In the genomic region with DNA sequence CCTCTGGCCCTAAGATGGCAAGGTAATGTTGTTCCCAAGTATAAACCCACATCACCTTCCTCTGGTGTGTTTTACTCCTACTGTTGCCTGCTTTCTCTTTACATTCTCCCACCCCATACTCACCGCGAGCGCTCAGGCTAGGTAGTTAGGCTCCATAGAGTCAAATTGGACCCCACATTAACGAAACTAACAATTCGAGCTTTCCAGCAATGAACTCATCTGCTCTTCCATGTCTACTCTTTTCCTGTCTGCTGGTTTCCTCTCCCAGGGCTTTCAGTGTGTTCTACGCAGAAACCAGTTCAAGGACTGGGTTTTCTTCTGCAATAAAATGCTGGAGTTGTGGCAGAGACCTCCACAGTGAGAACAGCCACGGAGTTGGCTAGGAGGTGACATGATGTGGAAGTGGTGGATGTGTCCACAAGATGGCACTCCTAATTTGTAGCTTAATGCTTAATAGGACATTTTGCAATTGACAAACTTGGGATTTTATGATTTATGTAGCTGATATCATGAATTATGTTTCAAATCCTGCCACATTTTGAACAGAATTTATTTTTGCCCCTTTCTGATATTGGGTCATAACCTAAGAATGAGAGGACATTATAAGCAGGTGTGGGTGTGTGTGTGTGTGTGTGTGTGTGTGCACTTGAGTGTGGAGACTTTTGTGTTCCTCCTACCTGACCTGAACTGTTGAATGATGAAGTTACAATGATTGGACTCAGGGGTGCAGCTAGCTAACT, we compare ENCODE assay signal across 1 cellular context.
A peak's percentile ranks its signal among the peaks of the same experiment; 100 is the strongest.
TF ChIP-seq lines count a peak whose summit lies in the region.

No MANE protein-coding gene starts in this region.

TF ChIP-seq in K562, 482 proteins besides CTCF, POLR2A, EP300 and RAD21 (continued from another document):
- TF ChIP-seq, protein P1, sequence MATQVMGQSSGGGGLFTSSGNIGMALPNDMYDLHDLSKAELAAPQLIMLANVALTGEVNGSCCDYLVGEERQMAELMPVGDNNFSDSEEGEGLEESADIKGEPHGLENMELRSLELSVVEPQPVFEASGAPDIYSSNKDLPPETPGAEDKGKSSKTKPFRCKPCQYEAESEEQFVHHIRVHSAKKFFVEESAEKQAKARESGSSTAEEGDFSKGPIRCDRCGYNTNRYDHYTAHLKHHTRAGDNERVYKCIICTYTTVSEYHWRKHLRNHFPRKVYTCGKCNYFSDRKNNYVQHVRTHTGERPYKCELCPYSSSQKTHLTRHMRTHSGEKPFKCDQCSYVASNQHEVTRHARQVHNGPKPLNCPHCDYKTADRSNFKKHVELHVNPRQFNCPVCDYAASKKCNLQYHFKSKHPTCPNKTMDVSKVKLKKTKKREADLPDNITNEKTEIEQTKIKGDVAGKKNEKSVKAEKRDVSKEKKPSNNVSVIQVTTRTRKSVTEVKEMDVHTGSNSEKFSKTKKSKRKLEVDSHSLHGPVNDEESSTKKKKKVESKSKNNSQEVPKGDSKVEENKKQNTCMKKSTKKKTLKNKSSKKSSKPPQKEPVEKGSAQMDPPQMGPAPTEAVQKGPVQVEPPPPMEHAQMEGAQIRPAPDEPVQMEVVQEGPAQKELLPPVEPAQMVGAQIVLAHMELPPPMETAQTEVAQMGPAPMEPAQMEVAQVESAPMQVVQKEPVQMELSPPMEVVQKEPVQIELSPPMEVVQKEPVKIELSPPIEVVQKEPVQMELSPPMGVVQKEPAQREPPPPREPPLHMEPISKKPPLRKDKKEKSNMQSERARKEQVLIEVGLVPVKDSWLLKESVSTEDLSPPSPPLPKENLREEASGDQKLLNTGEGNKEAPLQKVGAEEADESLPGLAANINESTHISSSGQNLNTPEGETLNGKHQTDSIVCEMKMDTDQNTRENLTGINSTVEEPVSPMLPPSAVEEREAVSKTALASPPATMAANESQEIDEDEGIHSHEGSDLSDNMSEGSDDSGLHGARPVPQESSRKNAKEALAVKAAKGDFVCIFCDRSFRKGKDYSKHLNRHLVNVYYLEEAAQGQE (CRISPR knock-in tag; IDR thresholded peaks at IDR 0.05; ENCODE audit: low read depth): no peak
- 0 out of 2 replicates have a peak, but pooled peaks have one; percentile 5 for TF ChIP-seq KLF16 (IDR thresholded peaks at IDR 0.05)
- TF ChIP-seq SIX5 (IDR thresholded peaks at IDR 0.05; ENCODE audit: borderline replicate concordance in 1 of 2, insufficient read depth in 1 of 2, low read depth in 1 of 2, low read length in 2 of 2): no peak
- no peak for TF ChIP-seq RBBP5 (IDR thresholded peaks at IDR 0.05; ENCODE audit: borderline replicate concordance, insufficient read depth, low read length, poor library complexity, severe bottlenecking)
- no peak for TF ChIP-seq HNRNPUL1 (IDR thresholded peaks at IDR 0.05; ENCODE audit: low read length)
- TF ChIP-seq, protein P2, sequence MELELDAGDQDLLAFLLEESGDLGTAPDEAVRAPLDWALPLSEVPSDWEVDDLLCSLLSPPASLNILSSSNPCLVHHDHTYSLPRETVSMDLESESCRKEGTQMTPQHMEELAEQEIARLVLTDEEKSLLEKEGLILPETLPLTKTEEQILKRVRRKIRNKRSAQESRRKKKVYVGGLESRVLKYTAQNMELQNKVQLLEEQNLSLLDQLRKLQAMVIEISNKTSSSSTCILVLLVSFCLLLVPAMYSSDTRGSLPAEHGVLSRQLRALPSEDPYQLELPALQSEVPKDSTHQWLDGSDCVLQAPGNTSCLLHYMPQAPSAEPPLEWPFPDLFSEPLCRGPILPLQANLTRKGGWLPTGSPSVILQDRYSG (tag; conservative IDR thresholded peaks at IDR 0.05; ENCODE audit: low read depth): no peak
- TF ChIP-seq, protein P3, sequence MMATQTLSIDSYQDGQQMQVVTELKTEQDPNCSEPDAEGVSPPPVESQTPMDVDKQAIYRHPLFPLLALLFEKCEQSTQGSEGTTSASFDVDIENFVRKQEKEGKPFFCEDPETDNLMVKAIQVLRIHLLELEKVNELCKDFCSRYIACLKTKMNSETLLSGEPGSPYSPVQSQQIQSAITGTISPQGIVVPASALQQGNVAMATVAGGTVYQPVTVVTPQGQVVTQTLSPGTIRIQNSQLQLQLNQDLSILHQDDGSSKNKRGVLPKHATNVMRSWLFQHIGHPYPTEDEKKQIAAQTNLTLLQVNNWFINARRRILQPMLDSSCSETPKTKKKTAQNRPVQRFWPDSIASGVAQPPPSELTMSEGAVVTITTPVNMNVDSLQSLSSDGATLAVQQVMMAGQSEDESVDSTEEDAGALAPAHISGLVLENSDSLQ (IDR thresholded peaks at IDR 0.05): 0 out of 2 replicates have a peak, but pooled peaks have one; percentile 12
- TF ChIP-seq RCOR1 (IDR thresholded peaks at IDR 0.05; ENCODE audit: borderline replicate concordance in 1 of 2, low read depth in 2 of 2, low read length in 2 of 2): no peak
- TF ChIP-seq POLR2G (IDR thresholded peaks at IDR 0.05; ENCODE audit: low read depth, low read length): no peak
- no peak for TF ChIP-seq FIP1L1 (IDR thresholded peaks at IDR 0.05; ENCODE audit: low read depth, low read length, poor library complexity, severe bottlenecking)
- no peak for TF ChIP-seq NFATC3 (IDR thresholded peaks at IDR 0.05)
- TF ChIP-seq, protein P4, sequence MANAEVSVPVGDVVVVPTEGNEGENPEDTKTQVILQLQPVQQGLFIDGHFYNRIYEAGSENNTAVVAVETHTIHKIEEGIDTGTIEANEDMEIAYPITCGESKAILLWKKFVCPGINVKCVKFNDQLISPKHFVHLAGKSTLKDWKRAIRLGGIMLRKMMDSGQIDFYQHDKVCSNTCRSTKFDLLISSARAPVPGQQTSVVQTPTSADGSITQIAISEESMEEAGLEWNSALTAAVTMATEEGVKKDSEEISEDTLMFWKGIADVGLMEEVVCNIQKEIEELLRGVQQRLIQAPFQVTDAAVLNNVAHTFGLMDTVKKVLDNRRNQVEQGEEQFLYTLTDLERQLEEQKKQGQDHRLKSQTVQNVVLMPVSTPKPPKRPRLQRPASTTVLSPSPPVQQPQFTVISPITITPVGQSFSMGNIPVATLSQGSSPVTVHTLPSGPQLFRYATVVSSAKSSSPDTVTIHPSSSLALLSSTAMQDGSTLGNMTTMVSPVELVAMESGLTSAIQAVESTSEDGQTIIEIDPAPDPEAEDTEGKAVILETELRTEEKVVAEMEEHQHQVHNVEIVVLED (CRISPR knock-in tag; IDR thresholded peaks at IDR 0.05): no peak
- TF ChIP-seq, protein P5, sequence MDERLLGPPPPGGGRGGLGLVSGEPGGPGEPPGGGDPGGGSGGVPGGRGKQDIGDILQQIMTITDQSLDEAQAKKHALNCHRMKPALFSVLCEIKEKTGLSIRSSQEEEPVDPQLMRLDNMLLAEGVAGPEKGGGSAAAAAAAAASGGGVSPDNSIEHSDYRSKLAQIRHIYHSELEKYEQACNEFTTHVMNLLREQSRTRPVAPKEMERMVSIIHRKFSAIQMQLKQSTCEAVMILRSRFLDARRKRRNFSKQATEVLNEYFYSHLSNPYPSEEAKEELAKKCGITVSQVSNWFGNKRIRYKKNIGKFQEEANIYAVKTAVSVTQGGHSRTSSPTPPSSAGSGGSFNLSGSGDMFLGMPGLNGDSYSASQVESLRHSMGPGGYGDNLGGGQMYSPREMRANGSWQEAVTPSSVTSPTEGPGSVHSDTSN (CRISPR knock-in tag; IDR thresholded peaks at IDR 0.05; ENCODE audit: low read depth): no peak
- TF ChIP-seq, protein P5 (tag; conservative IDR thresholded peaks at IDR 0.05; ENCODE audit: low read depth): peak; percentile 44
- no peak for TF ChIP-seq SAFB (IDR thresholded peaks at IDR 0.05; ENCODE audit: borderline replicate concordance, low read depth, low read length)
- TF ChIP-seq, protein P6, sequence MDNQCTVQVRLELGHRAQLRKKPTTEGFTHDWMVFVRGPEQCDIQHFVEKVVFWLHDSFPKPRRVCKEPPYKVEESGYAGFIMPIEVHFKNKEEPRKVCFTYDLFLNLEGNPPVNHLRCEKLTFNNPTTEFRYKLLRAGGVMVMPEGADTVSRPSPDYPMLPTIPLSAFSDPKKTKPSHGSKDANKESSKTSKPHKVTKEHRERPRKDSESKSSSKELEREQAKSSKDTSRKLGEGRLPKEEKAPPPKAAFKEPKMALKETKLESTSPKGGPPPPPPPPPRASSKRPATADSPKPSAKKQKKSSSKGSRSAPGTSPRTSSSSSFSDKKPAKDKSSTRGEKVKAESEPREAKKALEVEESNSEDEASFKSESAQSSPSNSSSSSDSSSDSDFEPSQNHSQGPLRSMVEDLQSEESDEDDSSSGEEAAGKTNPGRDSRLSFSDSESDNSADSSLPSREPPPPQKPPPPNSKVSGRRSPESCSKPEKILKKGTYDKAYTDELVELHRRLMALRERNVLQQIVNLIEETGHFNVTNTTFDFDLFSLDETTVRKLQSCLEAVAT (IDR thresholded peaks at IDR 0.05): no peak
- TF ChIP-seq TEAD2 (tag; IDR thresholded peaks at IDR 0.05): no peak
- no peak for TF ChIP-seq CBFA2T2 (conservative IDR thresholded peaks at IDR 0.05)
- no peak for TF ChIP-seq SRSF3 (IDR thresholded peaks at IDR 0.05; ENCODE audit: insufficient read depth, low read length)
- no peak for TF ChIP-seq WHSC1 (IDR thresholded peaks at IDR 0.05; ENCODE audit: low read length)
- no peak for TF ChIP-seq RBM34 (IDR thresholded peaks at IDR 0.05; ENCODE audit: borderline replicate concordance, insufficient read depth, low read length)
- TF ChIP-seq ZNF282 (CRISPR knock-in tag; IDR thresholded peaks at IDR 0.05): no peak
- peak; percentile 24; the same call in 1 of the 2 replicates for TF ChIP-seq CEBPB (tag; IDR thresholded peaks at IDR 0.05)
- no peak for TF ChIP-seq ZNF41 (CRISPR knock-in tag; conservative IDR thresholded peaks at IDR 0.05)
- no peak for TF ChIP-seq HMGN3 (IDR thresholded peaks at IDR 0.05; ENCODE audit: borderline replicate concordance, extremely low read depth, insufficient read length, low read depth, low read length)
- TF ChIP-seq MEIS2 (IDR thresholded peaks at IDR 0.05; ENCODE audit: partially characterized antibody): peak; percentile 17
- no peak for TF ChIP-seq RBM17 (IDR thresholded peaks at IDR 0.05; ENCODE audit: borderline replicate concordance, low read depth, low read length)
- no peak for TF ChIP-seq SMARCE1 (IDR thresholded peaks at IDR 0.05)
TF ChIP-seq in K562: peak in this region for 5.
